In genomic region chr9:108072740-108073139, GRCh38 we compare ENCODE assay signal across 22 cellular contexts.
DNase-seq lines count a peak whose midpoint lies in the region.
"Had no signal": no experiment of that assay in that cellular context is flagged by ENCODE, and none has a peak within 500 bp of the region (broad histone marks: within the 10 kb centered on the region; RNA-seq: fewer than 3 reads in every experiment).

No MANE protein-coding gene starts in this region.

- intact Hi-C loops in dendritic cell treated with granulocyte-macrophage colony-stimulating factor and Interleukin-4, amounts not matched to agents 40 ng/mL and 50 ng/mL, for 4 days (cut with micrococcal nuclease), result no loop called here

- no peak overlapping the region for H3K4me3 Mint-ChIP-seq in dendritic cell treated with granulocyte-macrophage colony-stimulating factor and Interleukin-4, amounts not matched to agents 40 ng/mL and 50 ng/mL, for 4 days
- H3K4me3 Mint-ChIP-seq: B cell; CD4-positive, alpha-beta T cell; CD8-positive, alpha-beta T cell had no signal

- DNase-seq in NCI-H2171 treated with DMSO at 0.1 percent for 48 hours (lab: John Stamatoyannopoulos, UW), result peak; percentile 23
- DNase-seq in NCI-H2171 (lab: John Stamatoyannopoulos, UW), result no peak
- peak; percentile 94 to 99 for DNase-seq in NCI-H524 (lab: John Stamatoyannopoulos, UW)
- peak; percentile 17 to 58 for DNase-seq in SJCRH30
- DNase-seq in activated CD4-positive, CD25-positive, alpha-beta regulatory T cell treated with anti-CD3 and anti-CD28 coated beads, Interleukin-2, amount 50 U/mL, for 72 hours, result no peak
- no peak for DNase-seq in SKM-1 treated with dmso at 0.1 percent for 144 hours (lab: John Stamatoyannopoulos, UW; ENCODE audit: unreplicated experiment)
- DNase-seq in DMS79 (lab: John Stamatoyannopoulos, UW), result no peak
- DNase-seq: AML-193; Caco-2; Calu3; CD4-positive, alpha-beta T cell; CD8-positive, alpha-beta T cell; DND-41; EL; GDM1 had no signal

- H3K9me3 Mint-ChIP-seq in dendritic cell treated with granulocyte-macrophage colony-stimulating factor and Interleukin-4, amounts not matched to agents 40 ng/mL and 50 ng/mL, for 4 days, result no peaks in the 10 kb centered on the region
- H3K9me3 Mint-ChIP-seq: CD4-positive, alpha-beta T cell had no signal

- no peaks in the 10 kb centered on the region for H3K27me3 ChIP-seq in SJCRH30
- H3K27me3 ChIP-seq: BLaER1 treated with 17β-estradiol and CSF1 and Interleukin-3, amounts not matched to agents 10 nM and 100 nM had no signal

- no peaks in the 10 kb centered on the region for H3K36me3 ChIP-seq in SJCRH30
- H3K36me3 ChIP-seq: BLaER1 treated with 17β-estradiol and CSF1 and Interleukin-3, amounts not matched to agents 10 nM and 100 nM had no signal

- H3K9me3 ChIP-seq in SJCRH30 (replicated peaks), result no peaks in the 10 kb centered on the region
- H3K9me3 ChIP-seq: Caco-2 had no signal

- H3K36me3 Mint-ChIP-seq in dendritic cell treated with granulocyte-macrophage colony-stimulating factor and Interleukin-4, amounts not matched to agents 40 ng/mL and 50 ng/mL, for 4 days (ENCODE audit: low read depth), result no peaks in the 10 kb centered on the region
- H3K36me3 Mint-ChIP-seq: CD8-positive, alpha-beta T cell had no signal

- H3K27me3 Mint-ChIP-seq in dendritic cell treated with granulocyte-macrophage colony-stimulating factor and Interleukin-4, amounts not matched to agents 40 ng/mL and 50 ng/mL, for 4 days, result no peaks in the 10 kb centered on the region
- H3K27me3 Mint-ChIP-seq: CD4-positive, alpha-beta T cell had no signal

- H3K4me1 ChIP-seq in SJCRH30, result no peaks in the 10 kb centered on the region
- H3K4me1 ChIP-seq: Caco-2 had no signal

- H3K4me1 Mint-ChIP-seq in dendritic cell treated with granulocyte-macrophage colony-stimulating factor and Interleukin-4, amounts not matched to agents 40 ng/mL and 50 ng/mL, for 4 days (ENCODE audit: low read depth), result peaks cover 53% of the 10 kb centered on the region
- H3K4me1 Mint-ChIP-seq: B cell had no signal

- H3K4me3 ChIP-seq in SJCRH30, result no peak overlapping the region
- H3K4me3 ChIP-seq: A549; BLaER1 treated with 17β-estradiol and CSF1 and Interleukin-3, amounts not matched to agents 10 nM and 100 nM; GM12878 had no signal

- H3K27ac ChIP-seq in SJCRH30, result no peak overlapping the region
- H3K27ac ChIP-seq: 22Rv1; BLaER1 treated with 17β-estradiol and CSF1 and Interleukin-3, amounts not matched to agents 10 nM and 100 nM; C4-2B had no signal

- peak overlapping the region; percentile 61 for H3K27ac Mint-ChIP-seq in dendritic cell treated with granulocyte-macrophage colony-stimulating factor and Interleukin-4, amounts not matched to agents 40 ng/mL and 50 ng/mL, for 4 days
- H3K27ac Mint-ChIP-seq: B cell; CD4-positive, alpha-beta T cell; CD8-positive, alpha-beta T cell had no signal

Comparison
In these comparisons a context has a peak if more than half of its experiments do, and no peak if none do; other contexts are left out.
1. DNase-seq: peak in NCI-H2171 treated with DMSO at 0.1 percent for 48 hours (single experiment), NCI-H524 (2 of 2) and SJCRH30 (2 of 2); none in NCI-H2171 (single experiment), activated CD4-positive, CD25-positive, alpha-beta regulatory T cell treated with anti-CD3 and anti-CD28 coated beads, Interleukin-2, amount 50 U/mL, for 72 hours (single experiment), SKM-1 treated with dmso at 0.1 percent for 144 hours (single experiment) and DMS79 (single experiment).